Comparison of ENCODE assay signal across 8 cellular contexts in genomic region chr3:41198950-41199865, GRCh38. TPM values are rescaled to one million over a fixed set of nuclear protein-coding genes. Genes with fewer than 3 reads are reported as not detected.
DNase-seq lines count a peak whose midpoint lies in the region; ATAC-seq and TF ChIP-seq lines count a peak whose summit lies in the region.

Gene CTNNB1 (plus strand): TSS chr3:41199505. CDS start chr3:41224069, 24,564 bp downstream.

- peak within 1 kb of the TSS; percentile 76 for H3K4me3 ChIP-seq in CD8-positive, alpha-beta memory T cell (ENCODE audit: low read length)
- H3K4me3 ChIP-seq in endodermal cell (ENCODE audit: low read length) (peak within 1 kb of the TSS; percentile 94), mesodermal cell (ENCODE audit: extremely low read depth, insufficient read depth, low read length, poor library complexity, severe bottlenecking) (peak within 1 kb of the TSS; percentile 82)

- H3K36me3 Mint-ChIP-seq in CD8-positive, alpha-beta memory T cell = peaks cover 0 to 10% (median 0%) of the 10 kb centered on the region in 3 donors
- peaks cover 2% of the 10 kb centered on the region for H3K36me3 Mint-ChIP-seq in endodermal cell (ENCODE audit: low read depth)

- no peaks in the 10 kb centered on the region for H3K9me3 Mint-ChIP-seq in CD8-positive, alpha-beta memory T cell
- H3K9me3 Mint-ChIP-seq in endodermal cell = no peaks in the 10 kb centered on the region

- peak within 1 kb of the TSS; percentile 93 to 99 (median 96) for H3K4me3 Mint-ChIP-seq in CD8-positive, alpha-beta memory T cell
- H3K4me3 Mint-ChIP-seq in endodermal cell = peak within 1 kb of the TSS; percentile 89

- POLR2A ChIA-PET in CD8-positive, alpha-beta memory T cell (lab: Charles Lee) = interaction anchor here (0.6 to 2.2 kb wide), 14 partner anchors 9 to 1792 kb away, joined by 3 to 12 read pairs (median 5); partner anchors contain the start of genes RPL14 and ULK4

- H3K27ac Mint-ChIP-seq in CD8-positive, alpha-beta memory T cell = peak within 1 kb of the TSS; percentile 86 to 99 (median 96)
- peak within 1 kb of the TSS; percentile 93 for H3K27ac Mint-ChIP-seq in endodermal cell

- H3K4me1 Mint-ChIP-seq in CD8-positive, alpha-beta memory T cell = peaks cover 40 to 43% (median 42%) of the 10 kb centered on the region in 3 donors
- H3K4me1 Mint-ChIP-seq in endodermal cell = peaks cover 37% of the 10 kb centered on the region

- H3K27me3 Mint-ChIP-seq in CD8-positive, alpha-beta memory T cell = peaks cover 1 to 7% of the 10 kb centered on the region in 2 donors
- no peaks in the 10 kb centered on the region for H3K27me3 Mint-ChIP-seq in endodermal cell (ENCODE audit: insufficient read depth)

- DNase-seq in CD8-positive, alpha-beta memory T cell = peak; percentile 86 to 94 (median 89)
- DNase-seq in HK-2 (ENCODE audit: unreplicated experiment) (peak; percentile 88), NOMO-1 treated with DMSO at 0.1 percent for 48 hours (lab: John Stamatoyannopoulos, UW; ENCODE audit: unreplicated experiment) (peak; percentile 62), endodermal cell (peak; percentile 96)
- peak; percentile 80 for DNase-seq in activated CD8-positive, alpha-beta memory T cell treated with anti-CD3 and anti-CD28 coated beads, Interleukin-2, amount 50 U/mL, for 1 hour (ENCODE audit: extremely low read depth)
- DNase-seq in stimulated activated CD8-positive, alpha-beta memory T cell treated with anti-CD3 and anti-CD28 coated beads, Interleukin-15, amount 100 ng/mL, for 4 hours (ENCODE audit: low read depth in 2 of 2) = peak; percentile 79 to 81

- no peaks in the 10 kb centered on the region for H3K9me3 ChIP-seq in CD8-positive, alpha-beta memory T cell (ENCODE audit: low read length)
- H3K9me3 ChIP-seq in endodermal cell (ENCODE audit: control insufficient read depth, low read length) (no peaks in the 10 kb centered on the region), mesodermal cell (ENCODE audit: control insufficient read depth, low read length) (no peaks in the 10 kb centered on the region)

- H3K27me3 ChIP-seq in CD8-positive, alpha-beta memory T cell (ENCODE audit: insufficient read depth, low read length, poor library complexity, severe bottlenecking) = no peaks in the 10 kb centered on the region
- H3K27me3 ChIP-seq in endodermal cell (ENCODE audit: control insufficient read depth, insufficient read depth, low read length, poor library complexity, severe bottlenecking) = no peaks in the 10 kb centered on the region

- no peaks in the 10 kb centered on the region for H3K36me3 ChIP-seq in CD8-positive, alpha-beta memory T cell (ENCODE audit: insufficient read depth, low read length)
- H3K36me3 ChIP-seq in endodermal cell (ENCODE audit: control insufficient read depth, insufficient read depth, low read length) = no peaks in the 10 kb centered on the region
- H3K36me3 ChIP-seq in mesodermal cell (ENCODE audit: control insufficient read depth, insufficient read depth, low read length) = peaks cover under 1% of the 10 kb centered on the region

- peak within 1 kb of the TSS; percentile 95 for H3K9ac ChIP-seq in endodermal cell (ENCODE audit: extremely low read depth, low read length, poor library complexity, severe bottlenecking)

- 0% methylated on average over 49 to 112 of the region's 112 CpGs for WGBS in endodermal cell (ENCODE audit: insufficient coverage in 1 of 2, insufficient read length in 1 of 2), 2 experiments
- 0% methylated on average over 70 to 82 of the region's 112 CpGs for WGBS in mesodermal cell (ENCODE audit: insufficient coverage in 2 of 2), 2 experiments

- peak; percentile 72 for ATAC-seq in GM19452 (IDR thresholded peaks at IDR 0.05; ENCODE audit: unreplicated experiment)

- H3K4me1 ChIP-seq in CD8-positive, alpha-beta memory T cell (ENCODE audit: insufficient read depth, low read length) = peaks cover 34% of the 10 kb centered on the region
- H3K4me1 ChIP-seq in endodermal cell (ENCODE audit: control insufficient read depth, insufficient read depth, low read length) = peaks cover 11% of the 10 kb centered on the region
- peaks cover 2% of the 10 kb centered on the region for H3K4me1 ChIP-seq in mesodermal cell (ENCODE audit: control insufficient read depth, insufficient read depth, low read length, poor library complexity, severe bottlenecking)

- CTCF ChIA-PET in CD8-positive, alpha-beta memory T cell (lab: Charles Lee) = interaction anchor here (1.1 to 1.9 kb wide), 5 partner anchors 10 to 33 kb away, joined by 3 to 10 read pairs (median 4); no protein-coding TSS in a partner anchor

- TF ChIP-seq CTCF in endodermal cell (conservative IDR thresholded peaks at IDR 0.05) = peak; percentile 36

- peak within 1 kb of the TSS; percentile 84 for H3K27ac ChIP-seq in CD8-positive, alpha-beta memory T cell (ENCODE audit: low read depth, low read length)
- H3K27ac ChIP-seq in endodermal cell (ENCODE audit: low read depth, low read length) (peak within 1 kb of the TSS; percentile 94), mesodermal cell (ENCODE audit: low read depth, low read length, severe bottlenecking) (peak within 1 kb of the TSS; percentile 96)

RNA-seq across cellular contexts. Expression of gene CTNNB1, which starts in this region (rescaled TPM):
- total RNA-seq in CD8-positive, alpha-beta memory T cell = 100 to 1,000 TPM; 156 to 166 TPM
- polyA plus RNA-seq in CD8-positive, alpha-beta memory T cell = 54.4 TPM
- 100 to 1,000 TPM; 420 to 534 TPM for total RNA-seq in endodermal cell
- polyA plus RNA-seq in endodermal cell (2013, experiment 1 of 2) = 492 TPM
- polyA plus RNA-seq in endodermal cell (2013, experiment 2 of 2) = 458 TPM
- 417 TPM for polyA plus RNA-seq in mesodermal cell (2013, experiment 1 of 2)
- 376 TPM for polyA plus RNA-seq in mesodermal cell (2013, experiment 2 of 2)

Comparison
In these comparisons a context has a peak if more than half of its experiments do, and no peak if none do; other contexts are left out.
1. Peak in every context shown above with its lines: DNase-seq, ATAC-seq, H3K4me3 ChIP-seq and H3K27ac ChIP-seq.